In the genomic region with DNA sequence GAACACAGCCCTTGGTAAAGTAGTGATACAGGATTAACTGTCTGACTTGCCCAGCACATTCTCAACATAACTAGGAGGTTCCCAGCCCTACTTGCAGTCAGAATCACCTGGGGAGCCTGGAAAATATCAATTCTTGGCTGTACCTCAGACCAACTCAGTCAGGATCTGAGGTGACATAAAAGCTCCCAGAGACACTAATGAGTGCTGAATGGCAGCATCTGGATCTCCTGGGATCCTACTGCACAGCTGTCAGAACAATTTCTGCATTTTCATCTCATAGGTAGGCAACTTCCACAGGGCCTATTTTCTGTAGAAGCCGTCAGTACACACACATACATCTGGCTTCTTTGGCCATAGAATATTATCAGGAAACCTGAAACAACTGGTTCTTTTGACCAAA, we compare ENCODE assay signal across 4 cellular contexts.
"Had no signal": no experiment of that assay in that cellular context is flagged by ENCODE, and none has a peak within 500 bp of the region (broad histone marks: within the 10 kb centered on the region; RNA-seq: fewer than 3 reads in every experiment).

No MANE protein-coding gene starts in this region.

- H3K4me2 ChIP-seq: GM23338 had no signal

- H3K4me3 Mint-ChIP-seq: GM23338, H9 had no signal

- H2AFZ ChIP-seq: GM23338 had no signal

- H3K4me3 ChIP-seq: GM23338 had no signal

- H3K27ac Mint-ChIP-seq: GM23338, H9 had no signal

- H3K4me1 Mint-ChIP-seq: GM23338 had no signal

- H3K9me3 Mint-ChIP-seq: GM23338, H9 had no signal

- DNase-seq: H9, HCEC 1CT, IMR-90 had no signal

- ATAC-seq: GM23338 had no signal
